Comparison of ENCODE assay signal across 19 cellular contexts in genomic region chr17:35172321-35172720, GRCh38. TPM values are rescaled to one million over a fixed set of nuclear protein-coding genes. Genes with fewer than 3 reads are reported as not detected.
"Had no signal": no experiment of that assay in that cellular context is flagged by ENCODE, and none has a peak within 500 bp of the region (broad histone marks: within the 10 kb centered on the region; RNA-seq: fewer than 3 reads in every experiment).

No MANE protein-coding gene starts in this region.

RNA-seq across cellular contexts. Expression of gene SLC35G3, which starts 21.9 kb away (rescaled TPM):
- total RNA-seq: activated CD4-positive, alpha-beta memory T cell treated with anti-CD3 and anti-CD28 coated beads, Interleukin-2, amount 10 ng/mL, durations not matched to agents 7 days and 5 days; activated T-cell treated with anti-CD3 and anti-CD28 coated beads, Interleukin-2, amount 50 U/mL, for 4 hours; adrenal gland; aorta; body of pancreas; dermis blood vessel endothelial cell; gastroesophageal sphincter; hepatocyte; left ventricle myocardium inferior; lung; mucosa of gallbladder; pancreas; sigmoid colon; stomach; T-helper 1 cell treated with Interleukin-12 subunit alpha and Interleukin-12 subunit beta and Interleukin-4 antibody, amounts not matched to agents 30 ng/mL and 1 ng/mL, for 36 hours; thyroid gland; upper lobe of right lung had no signal
- polyA plus RNA-seq: adrenal gland, aorta, hepatocyte, neural cell, pancreas, sigmoid colon had no signal

RNA-seq across cellular contexts. Expression of gene UNC45B, which starts 24.7 kb away (rescaled TPM):
- total RNA-seq: activated T-cell treated with anti-CD3 and anti-CD28 coated beads, Interleukin-2, amount 50 U/mL, for 4 hours; aorta; body of pancreas; dermis blood vessel endothelial cell; hepatocyte; sigmoid colon; thyroid gland had no signal
- polyA plus RNA-seq: hepatocyte, neural cell, small intestine had no signal

RNA-seq across cellular contexts. Expression of gene FNDC8, which starts 50.9 kb away (rescaled TPM):
- total RNA-seq: activated CD4-positive, alpha-beta memory T cell treated with anti-CD3 and anti-CD28 coated beads, Interleukin-2, amount 10 ng/mL, durations not matched to agents 7 days and 5 days; activated T-cell treated with anti-CD3 and anti-CD28 coated beads, Interleukin-2, amount 50 U/mL, for 4 hours; adrenal gland; aorta; body of pancreas; dermis blood vessel endothelial cell; gastroesophageal sphincter; hepatocyte; left ventricle myocardium inferior; lung; mucosa of gallbladder; pancreas; sigmoid colon; stomach; thyroid gland; upper lobe of right lung had no signal
- polyA plus RNA-seq: adrenal gland, aorta, hepatocyte, lung, neural cell, pancreas, sigmoid colon, small intestine, stomach had no signal
